Comparison of ENCODE assay signal across 1 cellular context in the genomic region with DNA sequence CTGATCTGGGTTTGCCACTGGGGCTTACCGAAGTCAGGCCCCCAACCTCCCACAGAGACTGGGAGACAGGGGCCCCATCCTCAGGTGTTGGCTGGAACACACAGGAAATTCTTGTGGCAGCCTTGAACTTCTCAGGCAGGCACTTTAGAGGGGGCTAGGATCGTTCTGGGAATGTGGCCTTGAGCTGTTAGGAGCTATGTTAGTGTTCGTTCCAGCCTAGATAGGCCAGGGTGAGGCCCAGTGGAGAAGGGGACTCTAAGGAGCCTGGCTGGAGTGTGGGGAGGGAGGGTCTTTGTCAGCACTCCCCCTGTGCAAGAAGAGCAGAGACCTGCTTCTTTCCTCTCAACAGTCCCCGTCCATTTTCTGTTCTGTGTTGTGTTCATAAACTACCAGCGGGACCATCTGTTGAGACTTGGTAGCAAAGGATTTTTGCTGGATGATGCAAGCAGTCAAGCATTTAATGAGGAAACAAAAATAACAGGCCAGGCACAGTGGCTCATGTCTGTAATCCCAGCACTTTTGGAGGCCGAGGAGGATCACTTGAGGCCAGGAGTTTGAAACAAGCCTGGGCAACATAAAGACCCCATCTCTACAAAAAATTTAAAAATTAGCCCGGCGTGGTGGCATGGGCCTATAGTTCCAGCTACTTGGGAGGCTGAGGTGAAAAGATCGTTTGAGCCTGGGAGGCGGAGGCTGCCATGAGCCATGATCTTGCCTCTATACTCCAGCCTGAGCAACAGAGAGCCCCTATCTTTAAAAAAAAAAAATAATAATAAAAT.
A peak's percentile ranks its signal among the peaks of the same experiment; 100 is the strongest.
TF ChIP-seq lines count a peak whose summit lies in the region.

No MANE protein-coding gene starts in this region.

TF ChIP-seq in HEK293, 187 proteins besides CTCF, POLR2A, EP300 and RAD21 (continued from another document):
- TF ChIP-seq SETDB1 (IDR thresholded peaks at IDR 0.05; ENCODE audit: insufficient read length, low read length) (no peak), ZNF501 (tag by site-specific recombination; IDR thresholded peaks at IDR 0.05) (no peak), KLF10 (tag by site-specific recombination; IDR thresholded peaks at IDR 0.05) (no peak), ZNF837 (tag by site-specific recombination; IDR thresholded peaks at IDR 0.05) (no peak), ZBTB1 (tag by site-specific recombination; IDR thresholded peaks at IDR 0.05) (no peak), ZNF121 (tag by site-specific recombination; IDR thresholded peaks at IDR 0.05) (0 out of 2 replicates have a peak, but pooled peaks have one; percentile 40), ZNF23 (tag by site-specific recombination; IDR thresholded peaks at IDR 0.05; ENCODE audit: borderline replicate concordance) (no peak), ZNF768 (tag by site-specific recombination; IDR thresholded peaks at IDR 0.05) (no peak), ZNF510 (tag by site-specific recombination; IDR thresholded peaks at IDR 0.05; ENCODE audit: insufficient replicate concordance) (peak; percentile 89), ZNF16 (tag by site-specific recombination; IDR thresholded peaks at IDR 0.05; ENCODE audit: low read depth) (no peak), ZFP37 (tag by site-specific recombination; IDR thresholded peaks at IDR 0.05) (no peak)
